Comparison of ENCODE assay signal across 12 cellular contexts in the genomic region with DNA sequence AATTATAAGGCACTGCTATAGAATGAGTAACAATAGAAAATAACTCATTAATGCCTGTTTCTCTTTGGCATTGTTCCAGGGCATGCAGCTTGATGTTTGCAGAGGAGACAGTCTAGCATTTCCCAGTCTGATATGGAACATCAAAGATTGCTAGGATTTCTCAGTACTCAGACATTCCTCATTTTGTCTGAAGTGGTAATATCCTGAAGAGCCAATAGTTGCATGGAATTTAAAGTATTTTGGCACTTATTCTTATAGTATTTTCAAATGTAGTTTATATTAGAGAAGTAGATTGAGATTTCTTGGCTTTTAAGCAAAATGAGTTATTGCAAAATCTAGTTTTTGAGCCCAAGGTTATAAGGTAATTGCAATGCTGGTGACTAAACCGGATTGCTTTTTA.
DNase-seq lines count a peak whose midpoint lies in the region; ATAC-seq and TF ChIP-seq lines count a peak whose summit lies in the region.
"Had no signal": no experiment of that assay in that cellular context is flagged by ENCODE, and none has a peak within 500 bp of the region (broad histone marks: within the 10 kb centered on the region; RNA-seq: fewer than 3 reads in every experiment).

No MANE protein-coding gene starts in this region.

- no peak overlapping the region for H3K4me3 ChIP-seq in cardiac muscle cell
- no peak overlapping the region for H3K4me3 ChIP-seq in heart left ventricle
- H3K4me3 ChIP-seq in fibroblast of mammary gland (ENCODE audit: control insufficient read depth, low read depth, low read length), result no peak overlapping the region
- H3K4me3 ChIP-seq in upper lobe of right lung, result no peak overlapping the region
- H3K4me3 ChIP-seq: BLaER1, left ventricle myocardium inferior, uterus had no signal

- H3K27ac ChIP-seq in cardiac muscle cell (no peak overlapping the region), heart left ventricle (no peak overlapping the region), upper lobe of right lung (no peak overlapping the region)
- H3K27ac ChIP-seq: BLaER1, left ventricle myocardium inferior, uterus had no signal

- H3K9me3 ChIP-seq in cardiac muscle cell (ENCODE audit: low read depth) (no peaks in the 10 kb centered on the region), heart left ventricle (no peaks in the 10 kb centered on the region), upper lobe of right lung (no peaks in the 10 kb centered on the region)
- H3K9me3 ChIP-seq: BLaER1, left ventricle myocardium inferior, uterus had no signal

- no peaks in the 10 kb centered on the region for H3K4me1 ChIP-seq in cardiac muscle cell (ENCODE audit: low read depth)
- H3K4me1 ChIP-seq in heart left ventricle, result peaks cover 0 to 3% (median 0%) of the 10 kb centered on the region in 12 donors
- peaks cover 9% of the 10 kb centered on the region for H3K4me1 ChIP-seq in upper lobe of right lung
- H3K4me1 ChIP-seq: BLaER1, left ventricle myocardium inferior, uterus had no signal

- no peak for TF ChIP-seq POLR2A in heart left ventricle (IDR thresholded peaks at IDR 0.05)

- H3K36me3 ChIP-seq in cardiac muscle cell (no peaks in the 10 kb centered on the region), heart left ventricle (no peaks in the 10 kb centered on the region), upper lobe of right lung (no peaks in the 10 kb centered on the region)
- H3K36me3 ChIP-seq: BLaER1, left ventricle myocardium inferior, uterus had no signal

- ATAC-seq in heart left ventricle, result no peak
- no peak for ATAC-seq in stimulated activated naive CD8-positive, alpha-beta T cell treated with anti-CD3 and anti-CD28 coated beads, Interleukin-15, Interleukin-2, amounts not matched to agents 100 U/mL and 50 U/mL, for 24 hours
- no peak for ATAC-seq in GM21381 (IDR thresholded peaks at IDR 0.05; ENCODE audit: unreplicated experiment)
- no peak for ATAC-seq in upper lobe of right lung
- ATAC-seq in HG03571 (IDR thresholded peaks at IDR 0.05; ENCODE audit: unreplicated experiment), result no peak

- no peaks in the 10 kb centered on the region for H3K27me3 ChIP-seq in cardiac muscle cell
- no peaks in the 10 kb centered on the region for H3K27me3 ChIP-seq in heart left ventricle
- no peaks in the 10 kb centered on the region for H3K27me3 ChIP-seq in upper lobe of right lung
- H3K27me3 ChIP-seq: BLaER1, uterus had no signal

- no peak for TF ChIP-seq CTCF in cardiac muscle cell (IDR thresholded peaks at IDR 0.05; ENCODE audit: low read depth, low read length)
- TF ChIP-seq CTCF in heart left ventricle (IDR thresholded peaks at IDR 0.05), result no peak
- TF ChIP-seq CTCF in fibroblast of mammary gland (conservative IDR thresholded peaks at IDR 0.05; ENCODE audit: control insufficient read depth, insufficient read depth, low read depth, low read length), result no peak
- TF ChIP-seq CTCF in upper lobe of right lung (IDR thresholded peaks at IDR 0.05), result no peak

- DNase-seq in cardiac muscle cell (ENCODE audit: low read depth in 1 of 2, low spot score in 1 of 2) (peak; percentile 5 to 56), heart left ventricle (no peak), NCI-H748 treated with DMSO at 0.1 percent for 48 hours (lab: John Stamatoyannopoulos, UW) (peak; percentile 74), fibroblast of mammary gland (ENCODE audit: low read depth) (peak; percentile 40), upper lobe of right lung (no peak)
- no peak for DNase-seq in stimulated activated naive CD8-positive, alpha-beta T cell treated with anti-CD3 and anti-CD28 coated beads, Interleukin-15, Interleukin-2, amounts not matched to agents 100 U/mL and 50 U/mL, for 24 hours
- DNase-seq: glutamatergic neuron, left ventricle myocardium inferior, uterus had no signal

- intact Hi-C loops in heart left ventricle (cut with DNase I), result no loop called here
- intact Hi-C loops in upper lobe of right lung (cut with DNase I), result no loop called here

- WGBS in heart left ventricle, 4 donors, result 81 to 89% (median 82%) methylated on average over 1 of the region's 1 CpG

Comparison
In these comparisons a context has a peak if more than half of its experiments do, and no peak if none do; other contexts are left out.
1. DNase-seq: peak in cardiac muscle cell (2 of 2), NCI-H748 treated with DMSO at 0.1 percent for 48 hours (single experiment) and fibroblast of mammary gland (single experiment); none in heart left ventricle (0 of 5), stimulated activated naive CD8-positive, alpha-beta T cell treated with anti-CD3 and anti-CD28 coated beads, Interleukin-15, Interleukin-2, amounts not matched to agents 100 U/mL and 50 U/mL, for 24 hours (single experiment) and upper lobe of right lung (single experiment).